8 cellular contexts compared by ENCODE assay signal in genomic region chr1:87334351-87335174, GRCh38. TPM values are rescaled to one million over a fixed set of nuclear protein-coding genes. Genes with fewer than 3 reads are reported as not detected.
DNase-seq lines count a peak whose midpoint lies in the region; ATAC-seq and TF ChIP-seq lines count a peak whose summit lies in the region.

No MANE protein-coding gene starts in this region.

- H3K4me2 ChIP-seq in OCI-LY3 (ENCODE audit: low read length), result peak overlapping the region; percentile 94

- H3K79me2 ChIP-seq in OCI-LY3 (ENCODE audit: low read length), result no peaks in the 10 kb centered on the region

- peaks cover 14% of the 10 kb centered on the region for H4K20me1 ChIP-seq in OCI-LY3 (ENCODE audit: insufficient read depth, low read length)

- peak overlapping the region; percentile 8 for H3K27ac ChIP-seq in OCI-LY3 (ENCODE audit: low read length)
- peak overlapping the region; percentile 85 to 99 (median 91) for H3K27ac ChIP-seq in stomach

- H2AFZ ChIP-seq in OCI-LY3 (ENCODE audit: low read depth, low read length), result peak overlapping the region; percentile 50; the same call in 1 of the 2 replicates

- DNase-seq in DMS114 treated with DMSO at 0.1 percent for 48 hours (lab: John Stamatoyannopoulos, UW; ENCODE audit: unreplicated experiment), result peak; percentile 21
- DNase-seq in H7, result peak; percentile 84
- DNase-seq in central memory CD4-positive, alpha-beta T cell, result peak; percentile 31
- DNase-seq in left lobe of liver (ENCODE audit: low spot score), result no peak
- DNase-seq in stomach, result no peak
- no peak for DNase-seq in AML-193 (lab: John Stamatoyannopoulos, UW)
- no peak for DNase-seq in NCI-H2081 treated with DMSO at 0.1 percent for 48 hours (lab: John Stamatoyannopoulos, UW)

- TF ChIP-seq CTCF in OCI-LY3 (IDR thresholded peaks at IDR 0.05; ENCODE audit: low read depth, low read length), result no peak
- TF ChIP-seq CTCF in stomach (IDR thresholded peaks at IDR 0.05), result no peak

- peak; percentile 9 for ATAC-seq in left lobe of liver

- 7 to 18% (median 11%) methylated on average over 28 of the region's 28 CpGs for WGBS in stomach, 5 donors

- H3K27me3 ChIP-seq in H7 (ENCODE audit: control insufficient read depth, insufficient read depth, low read length), result no peaks in the 10 kb centered on the region
- peaks cover 18% of the 10 kb centered on the region for H3K27me3 ChIP-seq in OCI-LY3 (ENCODE audit: low read depth, low read length)
- no peaks in the 10 kb centered on the region for H3K27me3 ChIP-seq in stomach

- no peak for TF ChIP-seq POLR2A in stomach (IDR thresholded peaks at IDR 0.05)

- H3K4me3 ChIP-seq in H7 (ENCODE audit: insufficient read depth, low read depth, low read length), result peak overlapping the region; percentile 46
- peak overlapping the region; percentile 85 for H3K4me3 ChIP-seq in OCI-LY3 (ENCODE audit: low read length)
- peak overlapping the region; percentile 78 to 88 (median 81) for H3K4me3 ChIP-seq in stomach

- intact Hi-C loops in stomach (cut with DNase I; ENCODE audit: low total_unique reads), result no loop called here

- no peak for TF ChIP-seq EP300 in stomach (IDR thresholded peaks at IDR 0.05)

- peaks cover 39% of the 10 kb centered on the region for H3K4me1 ChIP-seq in OCI-LY3 (ENCODE audit: low read length)
- H3K4me1 ChIP-seq in stomach, result peaks cover 35 to 68% (median 61%) of the 10 kb centered on the region in 4 donors

- peak overlapping the region; percentile 75 for H3K9ac ChIP-seq in OCI-LY3 (ENCODE audit: low read length)

- H3K9me3 ChIP-seq in OCI-LY3 (ENCODE audit: insufficient read depth, low read length), result no peaks in the 10 kb centered on the region
- no peaks in the 10 kb centered on the region for H3K9me3 ChIP-seq in stomach

- H3K36me3 ChIP-seq in H7 (replicated peaks; ENCODE audit: control insufficient read depth, insufficient read depth, low read length) (peaks cover 15% of the 10 kb centered on the region), OCI-LY3 (replicated peaks; ENCODE audit: low read depth, low read length) (peaks cover 13% of the 10 kb centered on the region), stomach (peaks cover 5 to 17% (median 14%) of the 10 kb centered on the region in 4 donors)

RNA-seq across cellular contexts. Expression of gene LMO4, which starts 5.9 kb away (rescaled TPM):
- total RNA-seq in H7 (2014; rRNA removed; shearing (Covaris generic)), result 175 and 192 TPM in 2 replicates
- total RNA-seq in left lobe of liver (17.7 TPM), stomach (100 to 1,000 TPM in 1 of 5 donors, 10 to 100 TPM in 4; 30.7 to 120 (median 76.0) TPM)
- polyA plus RNA-seq in stomach, result 10 to 100 TPM; 68.2 to 96.4 (median 89.5) TPM

Comparison
In these comparisons a context has a peak if more than half of its experiments do, and no peak if none do; other contexts are left out.
1. DNase-seq: peak in DMS114 treated with DMSO at 0.1 percent for 48 hours (single experiment), H7 (single experiment) and central memory CD4-positive, alpha-beta T cell (single experiment); none in left lobe of liver (single experiment), stomach (single experiment), AML-193 (0 of 2) and NCI-H2081 treated with DMSO at 0.1 percent for 48 hours (single experiment).
2. Peak in every context shown above with its lines, with median percentiles within 50 percentile points of each other: H3K4me3 ChIP-seq.